In genomic region chr11:124543554-124543953, GRCh38 we compare ENCODE assay signal across 9 cellular contexts. TPM values are rescaled to one million over a fixed set of nuclear protein-coding genes. Genes with fewer than 3 reads are reported as not detected.
"Had no signal": no experiment of that assay in that cellular context is flagged by ENCODE, and none has a peak within 500 bp of the region (broad histone marks: within the 10 kb centered on the region; RNA-seq: fewer than 3 reads in every experiment).

Gene OR8B12 (minus strand): TSS chr11:124543654. CDS start chr11:124543654, 0 bp downstream.

- H3K4me2 ChIP-seq: GM23338 had no signal

- H3K4me3 ChIP-seq: GM23338 had no signal

- H3K4me1 Mint-ChIP-seq: IgD-negative memory B cell had no signal

- H3K36me3 Mint-ChIP-seq: IgD-negative memory B cell had no signal

- H3K27ac Mint-ChIP-seq: GM23338, H9, IgD-negative memory B cell had no signal

- FAIRE-seq: H1, H54, HepG2 had no signal

- H3K4me3 Mint-ChIP-seq: GM23338, H9, IgD-negative memory B cell had no signal

- H3K27ac ChIP-seq: HL-60 had no signal

- ATAC-seq: GM23338, HepG2 had no signal

- DNase-seq: H9, HCEC 1CT had no signal

- H2AFZ ChIP-seq: GM23338 had no signal

- H3K9me3 Mint-ChIP-seq: GM23338, H9, IgD-negative memory B cell had no signal

RNA-seq across cellular contexts. Expression of gene OR8B12, which starts in this region (rescaled TPM):
- total RNA-seq: GM23338, H1, H9, HepG2, HT1080 had no signal
- polyA plus RNA-seq: GM23338, H1, HepG2, IgD-negative memory B cell had no signal
